ENCODE assay signal across 2 cellular contexts in the genomic region with DNA sequence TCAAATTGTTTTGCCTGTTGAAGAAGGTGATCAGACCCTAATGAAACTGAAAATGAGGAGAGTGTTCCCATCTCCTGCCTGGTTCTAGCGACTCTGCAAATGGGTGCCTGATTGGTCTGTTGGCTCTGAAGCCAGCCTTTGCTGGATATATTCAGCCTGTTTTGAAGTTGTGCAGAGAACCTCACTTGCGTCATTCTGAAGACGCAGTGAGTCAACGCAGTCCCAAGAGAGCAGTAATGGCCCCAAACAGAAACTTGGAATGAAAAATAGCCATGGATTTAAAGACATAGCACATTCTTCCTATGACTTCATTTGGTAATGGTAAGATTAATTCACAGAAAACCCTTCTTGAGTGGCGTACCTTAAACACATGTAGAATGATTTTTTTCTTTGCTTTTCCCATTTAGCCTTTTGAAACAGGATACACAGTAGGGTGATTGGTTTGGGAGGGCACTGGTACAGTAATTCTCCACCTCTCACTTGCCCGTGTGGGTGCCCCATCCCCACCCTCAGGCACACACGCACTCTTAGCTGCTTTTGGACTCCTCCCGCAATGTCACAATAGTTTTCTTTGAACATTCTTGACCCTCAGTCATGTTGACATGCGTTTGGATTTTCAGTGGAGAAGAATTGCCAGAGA.
A peak's percentile ranks its signal among the peaks of the same experiment; 100 is the strongest.
TF ChIP-seq lines count a peak whose summit lies in the region.

No MANE protein-coding gene starts in this region.

TF ChIP-seq in liver, 16 proteins besides CTCF, POLR2A, EP300 and RAD21 (continued from another document):
- TF ChIP-seq, protein P1, sequence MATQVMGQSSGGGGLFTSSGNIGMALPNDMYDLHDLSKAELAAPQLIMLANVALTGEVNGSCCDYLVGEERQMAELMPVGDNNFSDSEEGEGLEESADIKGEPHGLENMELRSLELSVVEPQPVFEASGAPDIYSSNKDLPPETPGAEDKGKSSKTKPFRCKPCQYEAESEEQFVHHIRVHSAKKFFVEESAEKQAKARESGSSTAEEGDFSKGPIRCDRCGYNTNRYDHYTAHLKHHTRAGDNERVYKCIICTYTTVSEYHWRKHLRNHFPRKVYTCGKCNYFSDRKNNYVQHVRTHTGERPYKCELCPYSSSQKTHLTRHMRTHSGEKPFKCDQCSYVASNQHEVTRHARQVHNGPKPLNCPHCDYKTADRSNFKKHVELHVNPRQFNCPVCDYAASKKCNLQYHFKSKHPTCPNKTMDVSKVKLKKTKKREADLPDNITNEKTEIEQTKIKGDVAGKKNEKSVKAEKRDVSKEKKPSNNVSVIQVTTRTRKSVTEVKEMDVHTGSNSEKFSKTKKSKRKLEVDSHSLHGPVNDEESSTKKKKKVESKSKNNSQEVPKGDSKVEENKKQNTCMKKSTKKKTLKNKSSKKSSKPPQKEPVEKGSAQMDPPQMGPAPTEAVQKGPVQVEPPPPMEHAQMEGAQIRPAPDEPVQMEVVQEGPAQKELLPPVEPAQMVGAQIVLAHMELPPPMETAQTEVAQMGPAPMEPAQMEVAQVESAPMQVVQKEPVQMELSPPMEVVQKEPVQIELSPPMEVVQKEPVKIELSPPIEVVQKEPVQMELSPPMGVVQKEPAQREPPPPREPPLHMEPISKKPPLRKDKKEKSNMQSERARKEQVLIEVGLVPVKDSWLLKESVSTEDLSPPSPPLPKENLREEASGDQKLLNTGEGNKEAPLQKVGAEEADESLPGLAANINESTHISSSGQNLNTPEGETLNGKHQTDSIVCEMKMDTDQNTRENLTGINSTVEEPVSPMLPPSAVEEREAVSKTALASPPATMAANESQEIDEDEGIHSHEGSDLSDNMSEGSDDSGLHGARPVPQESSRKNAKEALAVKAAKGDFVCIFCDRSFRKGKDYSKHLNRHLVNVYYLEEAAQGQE (IDR thresholded peaks at IDR 0.05): no peak
- TF ChIP-seq, protein P2, sequence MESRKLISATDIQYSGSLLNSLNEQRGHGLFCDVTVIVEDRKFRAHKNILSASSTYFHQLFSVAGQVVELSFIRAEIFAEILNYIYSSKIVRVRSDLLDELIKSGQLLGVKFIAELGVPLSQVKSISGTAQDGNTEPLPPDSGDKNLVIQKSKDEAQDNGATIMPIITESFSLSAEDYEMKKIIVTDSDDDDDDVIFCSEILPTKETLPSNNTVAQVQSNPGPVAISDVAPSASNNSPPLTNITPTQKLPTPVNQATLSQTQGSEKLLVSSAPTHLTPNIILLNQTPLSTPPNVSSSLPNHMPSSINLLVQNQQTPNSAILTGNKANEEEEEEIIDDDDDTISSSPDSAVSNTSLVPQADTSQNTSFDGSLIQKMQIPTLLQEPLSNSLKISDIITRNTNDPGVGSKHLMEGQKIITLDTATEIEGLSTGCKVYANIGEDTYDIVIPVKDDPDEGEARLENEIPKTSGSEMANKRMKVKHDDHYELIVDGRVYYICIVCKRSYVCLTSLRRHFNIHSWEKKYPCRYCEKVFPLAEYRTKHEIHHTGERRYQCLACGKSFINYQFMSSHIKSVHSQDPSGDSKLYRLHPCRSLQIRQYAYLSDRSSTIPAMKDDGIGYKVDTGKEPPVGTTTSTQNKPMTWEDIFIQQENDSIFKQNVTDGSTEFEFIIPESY (IDR thresholded peaks at IDR 0.05): no peak
- TF ChIP-seq HNF4A (conservative IDR thresholded peaks at IDR 0.05): no peak
- no peak for TF ChIP-seq TAF1 (conservative IDR thresholded peaks at IDR 0.05)
- TF ChIP-seq GABPA (IDR thresholded peaks at IDR 0.05 in 1 of 2, conservative IDR thresholded peaks at IDR 0.05 in 1 of 2): no peak
- TF ChIP-seq YY1 (IDR thresholded peaks at IDR 0.05): no peak
- peak; percentile 23 for TF ChIP-seq NR2F2 (IDR thresholded peaks at IDR 0.05)
- TF ChIP-seq, protein P3, sequence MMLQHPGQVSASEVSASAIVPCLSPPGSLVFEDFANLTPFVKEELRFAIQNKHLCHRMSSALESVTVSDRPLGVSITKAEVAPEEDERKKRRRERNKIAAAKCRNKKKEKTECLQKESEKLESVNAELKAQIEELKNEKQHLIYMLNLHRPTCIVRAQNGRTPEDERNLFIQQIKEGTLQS (IDR thresholded peaks at IDR 0.05): no peak
- TF ChIP-seq EGR1 (IDR thresholded peaks at IDR 0.05; ENCODE audit: low read depth in 2 of 2): no peak
- TF ChIP-seq, protein P4, sequence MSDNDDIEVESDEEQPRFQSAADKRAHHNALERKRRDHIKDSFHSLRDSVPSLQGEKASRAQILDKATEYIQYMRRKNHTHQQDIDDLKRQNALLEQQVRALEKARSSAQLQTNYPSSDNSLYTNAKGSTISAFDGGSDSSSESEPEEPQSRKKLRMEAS (IDR thresholded peaks at IDR 0.05): no peak
- TF ChIP-seq FOXA1 (IDR thresholded peaks at IDR 0.05): no peak

TF ChIP-seq in HepG2, 621 proteins besides CTCF, POLR2A, EP300 and RAD21 (continued from another document):
- TF ChIP-seq SRSF1 (optimal IDR thresholded peaks at IDR 0.05; ENCODE audit: low read depth, low read length) (no peak), TBP (CRISPR knock-in tag; IDR thresholded peaks at IDR 0.05) (no peak), MAFK (conservative IDR thresholded peaks at IDR 0.05 in 1 of 2, IDR thresholded peaks at IDR 0.05 in 1 of 2; ENCODE audit: low read length in 2 of 2) (no peak), ZNF75D (CRISPR knock-in tag; IDR thresholded peaks at IDR 0.05; ENCODE audit: borderline replicate concordance) (no peak), RNF2 (conservative IDR thresholded peaks at IDR 0.05; ENCODE audit: low read depth) (no peak)
TF ChIP-seq in HepG2: peak in this region for 0.
